In the genomic region with DNA sequence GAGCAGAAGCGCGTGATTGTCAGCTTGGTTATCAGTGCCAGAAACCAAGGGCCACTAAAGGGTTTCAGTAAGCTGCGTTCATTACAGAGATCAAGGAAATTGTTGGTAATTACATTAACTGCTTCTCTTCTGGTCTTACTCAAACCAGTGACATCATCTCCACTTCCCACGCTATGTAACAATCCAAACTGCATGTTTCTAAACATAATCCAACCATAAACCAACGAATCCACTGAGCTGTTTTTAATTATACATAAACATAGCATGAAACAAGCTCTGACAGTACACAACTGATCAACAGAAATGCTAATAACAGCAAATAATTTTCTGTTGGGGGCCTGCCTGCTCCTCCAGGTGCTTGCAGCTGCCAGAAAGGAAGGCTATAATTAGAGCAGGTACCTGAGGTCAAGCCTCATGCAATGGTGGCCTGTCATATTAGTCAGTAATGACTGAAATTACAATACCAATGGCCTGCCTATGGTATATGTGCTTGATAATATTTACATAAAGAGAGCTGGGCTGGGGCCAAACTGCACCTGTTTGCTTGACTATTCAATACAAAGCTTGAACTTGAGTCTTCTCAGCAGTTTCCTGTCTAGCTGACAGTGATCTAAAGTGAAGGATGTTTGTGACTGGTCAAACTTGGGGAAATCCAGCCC, we compare ENCODE assay signal across 8 cellular contexts. TPM values are rescaled to one million over a fixed set of nuclear protein-coding genes. Genes with fewer than 3 reads are reported as not detected.
DNase-seq lines count a peak whose midpoint lies in the region; ATAC-seq and TF ChIP-seq lines count a peak whose summit lies in the region.

No MANE protein-coding gene starts in this region.

- TF ChIP-seq POLR2A in Raji (IDR thresholded peaks at IDR 0.05; ENCODE audit: insufficient read depth, low read depth, low read length) (peak; percentile 52), tibial nerve (IDR thresholded peaks at IDR 0.05) (no peak)

- DNase-seq in DMS 273 (lab: John Stamatoyannopoulos, UW; ENCODE audit: unreplicated experiment) (peak; percentile 44), DMS 273 treated with DMSO at 0.1 percent for 48 hours (lab: John Stamatoyannopoulos, UW) (no peak), KBM-7 (peak; percentile 18), lung microvascular endothelial cell (ENCODE audit: low read depth in 2 of 2) (peak; percentile 53 to 68), tibial nerve (ENCODE audit: low spot score in 2 of 2) (peak in 1 of 2 donors; percentile 26)
- DNase-seq in central memory CD8-positive, alpha-beta T cell (ENCODE audit: low spot score in 2 of 2), result peak in 1 of 2 donors; percentile 16

- TF ChIP-seq EP300 in tibial nerve (IDR thresholded peaks at IDR 0.05), result no peak

- H3K27ac ChIP-seq in tibial nerve, result peak overlapping the region; percentile 63 to 95 (median 84)

- H3K9me3 Mint-ChIP-seq in central memory CD8-positive, alpha-beta T cell, result no peaks in the 10 kb centered on the region

- ATAC-seq in GM21619 (IDR thresholded peaks at IDR 0.05; ENCODE audit: unreplicated experiment), result peak; percentile 86
- peak; percentile 74 for ATAC-seq in central memory CD8-positive, alpha-beta T cell (replicated peaks; ENCODE audit: extremely low read depth, poor library complexity, severe bottlenecking)

- H3K4me3 ChIP-seq in tibial nerve, result peak overlapping the region; percentile 11 to 51 (median 39)

- H3K4me3 Mint-ChIP-seq in central memory CD8-positive, alpha-beta T cell, result peak overlapping the region; percentile 76

- no peaks in the 10 kb centered on the region for H3K27me3 ChIP-seq in tibial nerve

- in situ Hi-C loops in KBM-7 (cut with MboI; ENCODE audit: low pct_unique_long_range_greater_than_20kb, low sequenced_read_pairs), result no loop called here

- H3K27me3 Mint-ChIP-seq in central memory CD8-positive, alpha-beta T cell, result no peaks in the 10 kb centered on the region

- no peak for TF ChIP-seq CTCF in tibial nerve (IDR thresholded peaks at IDR 0.05)

- H3K9me3 ChIP-seq in tibial nerve, result no peaks in the 10 kb centered on the region

- WGBS in tibial nerve, 2 donors, result 24 to 28% methylated on average over 5 of the region's 5 CpGs

- H3K36me3 Mint-ChIP-seq in central memory CD8-positive, alpha-beta T cell (ENCODE audit: insufficient read depth), result peaks cover 25% of the 10 kb centered on the region

- H3K4me1 ChIP-seq in tibial nerve, result peaks cover 2 to 46% (median 27%) of the 10 kb centered on the region in 4 donors

- H3K36me3 ChIP-seq in tibial nerve, result peaks cover 0 to 6% (median 0%) of the 10 kb centered on the region in 3 donors

- peaks cover 29% of the 10 kb centered on the region for H3K4me1 Mint-ChIP-seq in central memory CD8-positive, alpha-beta T cell

- H3K27ac Mint-ChIP-seq in central memory CD8-positive, alpha-beta T cell (ENCODE audit: low read depth), result peak overlapping the region; percentile 92

RNA-seq across cellular contexts. Expression of a gene that starts 40.1 kb away (rescaled TPM):
- 32.0 and 48.8 TPM in 2 replicates for total RNA-seq in lung microvascular endothelial cell
- 10 to 100 TPM; 57.6 to 78.9 (median 65.7) TPM for total RNA-seq in tibial nerve
